ENCODE assay signal across 1 cellular context in genomic region chr2:196500686-196501431, GRCh38.
TF ChIP-seq lines count a peak whose summit lies in the region.

No MANE protein-coding gene starts in this region.

TF ChIP-seq in K562, 482 proteins besides CTCF, POLR2A, EP300 and RAD21 (continued from another document):
- TF ChIP-seq USF1 (CRISPR knock-in tag; IDR thresholded peaks at IDR 0.05) (no peak), ATF6 (CRISPR knock-in tag; IDR thresholded peaks at IDR 0.05) (no peak)
